1 cellular context compared by ENCODE assay signal in genomic region chr1:159900755-159901335, GRCh38.
TF ChIP-seq lines count a peak whose summit lies in the region.

No MANE protein-coding gene starts in this region.

TF ChIP-seq in H1, 55 proteins besides CTCF, POLR2A, EP300 and RAD21:
- TF ChIP-seq E2F6 (IDR thresholded peaks at IDR 0.05) (peak; percentile 13; the same call in 1 of the 2 replicates), MAX (IDR thresholded peaks at IDR 0.05) (peak; percentile 36; the same call in 1 of the 2 replicates), TBP (IDR thresholded peaks at IDR 0.05; ENCODE audit: low read depth, low read length) (no peak)
TF ChIP-seq in H1: peak in this region for 2.
